ENCODE assay signal across 1 cellular context in genomic region chr13:73730014-73730413, GRCh38.
TF ChIP-seq lines count a peak whose summit lies in the region.

No MANE protein-coding gene starts in this region.

TF ChIP-seq in GM23338, 12 proteins besides CTCF, POLR2A, EP300 and RAD21 (continued from another document):
- TF ChIP-seq ZNF462 (CRISPR knock-in tag; IDR thresholded peaks at IDR 0.05): no peak
- TF ChIP-seq EZH2phosphoT487 (IDR thresholded peaks at IDR 0.05; ENCODE audit: unreplicated experiment): no peak
- TF ChIP-seq CREB1 (CRISPR knock-in tag; IDR thresholded peaks at IDR 0.05; ENCODE audit: low read depth): no peak
- TF ChIP-seq EZH2 (IDR thresholded peaks at IDR 0.05; ENCODE audit: low read depth, unreplicated experiment): no peak
